Comparison of ENCODE assay signal across 8 cellular contexts in the genomic region with DNA sequence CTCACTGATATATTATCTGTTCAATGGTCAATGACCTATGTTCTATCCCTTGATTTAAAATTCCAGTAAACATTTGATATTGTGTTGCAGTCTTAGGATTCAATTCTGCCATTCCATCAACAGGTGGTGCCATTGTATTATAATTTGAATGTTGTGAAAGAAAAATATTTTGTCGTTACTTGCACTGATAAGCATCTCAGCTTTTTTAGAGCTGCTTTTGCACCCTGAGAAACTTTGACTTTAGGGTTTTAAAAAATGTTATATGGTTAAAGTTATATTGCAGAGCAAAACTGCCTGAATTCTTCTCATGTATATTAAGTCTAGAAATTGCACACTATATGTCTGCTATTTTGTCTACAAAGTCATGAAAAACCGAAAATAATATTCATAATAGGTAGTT. TPM values are rescaled to one million over a fixed set of nuclear protein-coding genes. Genes with fewer than 3 reads are reported as not detected.
DNase-seq lines count a peak whose midpoint lies in the region; FAIRE-seq and TF ChIP-seq lines count a peak whose summit lies in the region.

No MANE protein-coding gene starts in this region.

- peak; percentile 39 to 43 for TF ChIP-seq CTCF in tibial artery (IDR thresholded peaks at IDR 0.05)

- H3K27ac Mint-ChIP-seq in activated T-helper 2 cell treated with anti-CD3 and anti-CD28 coated beads, Interferon-gamma antibody, Interleukin-2, Interleukin-4, amounts not matched to agents 10 μg/mL and 5 μg/mL and 100 μg/mL, durations not matched to agents 14 hours and 24 hours and 36 hours: no peak overlapping the region

- intact Hi-C loops in tibial artery (cut with DNase I; ENCODE audit: low total_unique reads): no loop called here
- intact Hi-C loops in activated T-helper 2 cell treated with anti-CD3 and anti-CD28 coated beads, Interferon-gamma antibody, Interleukin-2, Interleukin-4, amounts not matched to agents 10 μg/mL and 5 μg/mL and 100 μg/mL, durations not matched to agents 14 hours and 24 hours and 36 hours (cut with micrococcal nuclease): no loop called here

- H3K27me3 Mint-ChIP-seq in activated T-helper 2 cell treated with anti-CD3 and anti-CD28 coated beads, Interferon-gamma antibody, Interleukin-2, Interleukin-4, amounts not matched to agents 10 μg/mL and 5 μg/mL and 100 μg/mL, durations not matched to agents 14 hours and 24 hours and 36 hours (ENCODE audit: low read depth): peaks cover 43% of the 10 kb centered on the region

- no peaks in the 10 kb centered on the region for H3K9me3 Mint-ChIP-seq in activated T-helper 2 cell treated with anti-CD3 and anti-CD28 coated beads, Interferon-gamma antibody, Interleukin-2, Interleukin-4, amounts not matched to agents 10 μg/mL and 5 μg/mL and 100 μg/mL, durations not matched to agents 14 hours and 24 hours and 36 hours

- no peaks in the 10 kb centered on the region for H3K36me3 Mint-ChIP-seq in activated T-helper 2 cell treated with anti-CD3 and anti-CD28 coated beads, Interferon-gamma antibody, Interleukin-2, Interleukin-4, amounts not matched to agents 10 μg/mL and 5 μg/mL and 100 μg/mL, durations not matched to agents 14 hours and 24 hours and 36 hours (ENCODE audit: low read depth)

- no peak overlapping the region for H3K4me3 ChIP-seq in tibial artery

- no peaks in the 10 kb centered on the region for H3K36me3 ChIP-seq in tibial artery

- H3K27me3 ChIP-seq in tibial artery: peaks cover 0 to 11% of the 10 kb centered on the region in 2 donors

- no peaks in the 10 kb centered on the region for H3K4me1 Mint-ChIP-seq in activated T-helper 2 cell treated with anti-CD3 and anti-CD28 coated beads, Interferon-gamma antibody, Interleukin-2, Interleukin-4, amounts not matched to agents 10 μg/mL and 5 μg/mL and 100 μg/mL, durations not matched to agents 14 hours and 24 hours and 36 hours (ENCODE audit: low read depth)

- no peak overlapping the region for H3K4me3 Mint-ChIP-seq in activated T-helper 2 cell treated with anti-CD3 and anti-CD28 coated beads, Interferon-gamma antibody, Interleukin-2, Interleukin-4, amounts not matched to agents 10 μg/mL and 5 μg/mL and 100 μg/mL, durations not matched to agents 14 hours and 24 hours and 36 hours (ENCODE audit: low read depth)

- FAIRE-seq in frontal cortex (lab: Jason Lieb, UNC): peak; percentile 60

- no peaks in the 10 kb centered on the region for H3K9me3 ChIP-seq in tibial artery

- H3K27ac ChIP-seq in tibial artery: no peak overlapping the region

- H3K4me1 ChIP-seq in tibial artery: no peaks in the 10 kb centered on the region

- DNase-seq in DMS153 (lab: John Stamatoyannopoulos, UW) (peak; percentile 45), HT-29 (ENCODE audit: low spot score) (peak; percentile 45), SK-N-DZ (ENCODE audit: low spot score) (peak; percentile 63), frontal cortex (ENCODE audit: low spot score in 2 of 2) (peak in 1 of 2 donors; percentile 41), tibial artery (no peak)
- no peak for DNase-seq in activated CD4-positive, CD25-positive, alpha-beta regulatory T cell (lab: John Stamatoyannopoulos, UW)
- DNase-seq in activated T-helper 2 cell treated with anti-CD3 and anti-CD28 coated beads, Interferon-gamma antibody, Interleukin-2, Interleukin-4, amounts not matched to agents 10 μg/mL and 5 μg/mL and 100 μg/mL, durations not matched to agents 14 hours and 24 hours and 36 hours (ENCODE audit: low spot score): no peak
- DNase-seq in effector CD8-positive, alpha-beta T cell (lab: John Stamatoyannopoulos, UW): no peak

RNA-seq across cellular contexts. Expression of a gene that starts 18.8 kb away (rescaled TPM):
- 6.3 and 8.8 TPM in 2 replicates for total RNA-seq in HT-29 (2014; rRNA removed; shearing (Covaris generic))
- 28.8 and 37.4 TPM in 2 replicates for polyA plus RNA-seq in SK-N-DZ (2014; cell fraction: cytosol; rRNA removed)
- 40.6 and 45.2 TPM in 2 replicates for polyA plus RNA-seq in SK-N-DZ (2014; cell fraction: nucleus; rRNA removed)
- total RNA-seq in frontal cortex: 136 TPM
- total RNA-seq in activated T-helper 2 cell treated with anti-CD3 and anti-CD28 coated beads, Interferon-gamma antibody, Interleukin-2, Interleukin-4, amounts not matched to agents 10 μg/mL and 5 μg/mL and 100 μg/mL, durations not matched to agents 14 hours and 24 hours and 36 hours: 19.2 and 20.9 TPM in 2 replicates

Comparison
In these comparisons a context has a peak if more than half of its experiments do, and no peak if none do; other contexts are left out.
1. DNase-seq: peak in DMS153 (single experiment), HT-29 (single experiment) and SK-N-DZ (single experiment); none in tibial artery (0 of 2), activated CD4-positive, CD25-positive, alpha-beta regulatory T cell (0 of 4), activated T-helper 2 cell treated with anti-CD3 and anti-CD28 coated beads, Interferon-gamma antibody, Interleukin-2, Interleukin-4, amounts not matched to agents 10 μg/mL and 5 μg/mL and 100 μg/mL, durations not matched to agents 14 hours and 24 hours and 36 hours (single experiment) and effector CD8-positive, alpha-beta T cell (single experiment).